Comparison of ENCODE assay signal across 21 cellular contexts in genomic region chr12:98425859-98426258, GRCh38.
"Had no signal": no experiment of that assay in that cellular context is flagged by ENCODE, and none has a peak within 500 bp of the region (broad histone marks: within the 10 kb centered on the region; RNA-seq: fewer than 3 reads in every experiment).

No MANE protein-coding gene starts in this region.

- H3K36me3 ChIP-seq: ascending aorta, gastroesophageal sphincter, thyroid gland had no signal

- H3K36me3 Mint-ChIP-seq: natural killer cell treated with Interleukin-12 subunit alpha and Interleukin-12 subunit beta and Interleukin-15 and Interleukin-18, amount 100 ng/mL, for 72 hours had no signal

- DNase-seq: activated CD4-positive, alpha-beta T cell treated with anti-CD3 and anti-CD28 coated beads, Interleukin-2, amount 50 U/mL, for 1 hour; activated CD4-positive, CD25-positive, alpha-beta regulatory T cell treated with anti-CD3 and anti-CD28 coated beads, Interleukin-2, amount 50 U/mL, for 72 hours; activated CD8-positive, alpha-beta memory T cell treated with anti-CD3 and anti-CD28 coated beads, Interleukin-2, amount 50 U/mL, for 4 hours; activated effector memory CD4-positive, alpha-beta T cell treated with anti-CD3 and anti-CD28 coated beads, Interleukin-2, amount 50 U/mL, for 16 hours; activated naive CD4-positive, alpha-beta T cell treated with anti-CD3 and anti-CD28 coated beads, Interleukin-2, amount 50 U/mL, for 16 hours; activated T-cell treated with anti-CD3 and anti-CD28 coated beads, Interleukin-2, amount 50 U/mL, for 4 hours; cerebellar nuclear complex; effector CD4-positive, alpha-beta T cell; posterior cingulate gyrus; stimulated activated CD4-positive, alpha-beta T cell treated with anti-CD3 and anti-CD28 coated beads, Interleukin-12 subunit alpha, Interleukin-12 subunit beta, amount 100 ng/mL, for 4 hours; stimulated activated CD4-positive, alpha-beta T cell treated with anti-CD3 and anti-CD28 coated beads, Interleukin-1b, Interleukin-23, amount 100 ng/mL, for 48 hours; stimulated activated CD8-positive, alpha-beta memory T cell treated with anti-CD3 and anti-CD28 coated beads, Interleukin-4, amount 100 ng/mL, for 48 hours; stimulated activated naive CD4-positive, alpha-beta T cell treated with Interleukin-2 at 50 U/mL for 16 hours; T-helper 1 cell; T-helper 9 cell; thyroid gland had no signal

- ATAC-seq: activated T-cell treated with anti-CD3 and anti-CD28 coated beads, Interleukin-2, amount 50 U/mL, for 4 hours; esophagus mucosa; gastroesophageal sphincter; natural killer cell treated with Interleukin-12 subunit alpha and Interleukin-12 subunit beta and Interleukin-15 and Interleukin-18, amount 100 ng/mL, for 72 hours had no signal

- H3K27ac ChIP-seq: ascending aorta, gastroesophageal sphincter, thyroid gland, VCaP had no signal

- H3K4me1 ChIP-seq: ascending aorta had no signal

- H3K9me3 Mint-ChIP-seq: activated T-cell treated with anti-CD3 and anti-CD28 coated beads, Interleukin-2, amount 50 U/mL, for 4 hours; natural killer cell treated with Interleukin-12 subunit alpha and Interleukin-12 subunit beta and Interleukin-15 and Interleukin-18, amount 100 ng/mL, for 72 hours had no signal

- H3K9me3 ChIP-seq: ascending aorta, gastroesophageal sphincter, thyroid gland had no signal

- H3K4me3 ChIP-seq: ascending aorta, gastroesophageal sphincter, thyroid gland had no signal

- H3K27ac Mint-ChIP-seq: natural killer cell treated with Interleukin-12 subunit alpha and Interleukin-12 subunit beta and Interleukin-15 and Interleukin-18, amount 100 ng/mL, for 72 hours had no signal

- H3K4me3 Mint-ChIP-seq: activated T-cell treated with anti-CD3 and anti-CD28 coated beads, Interleukin-2, amount 50 U/mL, for 4 hours; natural killer cell treated with Interleukin-12 subunit alpha and Interleukin-12 subunit beta and Interleukin-15 and Interleukin-18, amount 100 ng/mL, for 72 hours had no signal

- H3K27me3 ChIP-seq: ascending aorta, gastroesophageal sphincter, thyroid gland had no signal
